Comparison of ENCODE assay signal across 13 cellular contexts in the genomic region with DNA sequence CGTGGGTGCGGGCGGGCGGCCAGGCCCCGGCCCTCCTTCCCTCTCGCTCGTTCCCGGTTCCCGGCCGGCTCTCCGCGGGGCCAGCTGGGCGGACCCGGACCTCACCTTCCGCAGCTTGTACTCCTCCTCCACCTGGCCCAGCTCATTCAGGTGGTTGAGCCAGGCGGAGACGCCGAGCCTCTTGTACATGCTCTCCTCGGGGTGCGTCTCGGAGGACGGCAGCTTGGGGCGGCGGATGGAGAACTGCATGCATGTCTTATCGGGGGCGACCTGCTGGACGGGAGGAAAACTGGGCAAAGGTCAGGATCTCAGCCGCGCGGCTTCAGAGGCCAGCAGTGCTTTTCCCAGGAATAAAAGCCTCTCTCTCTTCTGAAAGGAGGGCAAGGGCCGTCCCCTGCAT.
DNase-seq lines count a peak whose midpoint lies in the region; ATAC-seq and TF ChIP-seq lines count a peak whose summit lies in the region.
"Had no signal": no experiment of that assay in that cellular context is flagged by ENCODE, and none has a peak within 500 bp of the region (broad histone marks: within the 10 kb centered on the region; RNA-seq: fewer than 3 reads in every experiment).

No MANE protein-coding gene starts in this region.

- WGBS in ectodermal cell, 2 experiments: 2 to 3% methylated on average over 31 of the region's 31 CpGs

- H3K9me3 ChIP-seq in left ventricle myocardium inferior (replicated peaks) (no peaks in the 10 kb centered on the region), ectodermal cell (ENCODE audit: control insufficient read depth, low read length) (no peaks in the 10 kb centered on the region)
- H3K9me3 ChIP-seq: transverse colon had no signal

- H3K27me3 ChIP-seq in left ventricle myocardium inferior (ENCODE audit: low read depth) (no peaks in the 10 kb centered on the region), ectodermal cell (ENCODE audit: control insufficient read depth, insufficient read depth, low read length, poor library complexity, severe bottlenecking) (peaks cover 23% of the 10 kb centered on the region)
- H3K27me3 ChIP-seq: transverse colon had no signal

- H3K9me3 Mint-ChIP-seq in nephron: no peaks in the 10 kb centered on the region

- peaks cover 15% of the 10 kb centered on the region for H3K27me3 Mint-ChIP-seq in nephron (ENCODE audit: low read depth)

- TF ChIP-seq POLR2A in GM18505 (IDR thresholded peaks at IDR 0.05; ENCODE audit: borderline replicate concordance, extremely low read depth, insufficient read depth, insufficient read length): no peak

- ATAC-seq in left ventricle myocardium superior (no peak), GM18505 (IDR thresholded peaks at IDR 0.05; ENCODE audit: unreplicated experiment) (no peak)

- H3K4me1 ChIP-seq in left ventricle myocardium inferior (peaks cover 23% of the 10 kb centered on the region), ectodermal cell (ENCODE audit: control insufficient read depth, insufficient read depth, low read length) (peaks cover 54% of the 10 kb centered on the region)

- no peak for TF ChIP-seq CTCF in left ventricle myocardium inferior (IDR thresholded peaks at IDR 0.05; ENCODE audit: borderline replicate concordance)
- no peak for TF ChIP-seq CTCF in nephron (IDR thresholded peaks at IDR 0.05; ENCODE audit: unreplicated experiment in 3 of 3)

- peaks cover 27% of the 10 kb centered on the region for H3K36me3 ChIP-seq in left ventricle myocardium inferior
- H3K36me3 ChIP-seq in ectodermal cell (ENCODE audit: control insufficient read depth, insufficient read depth, low read length): peaks cover 6% of the 10 kb centered on the region
- H3K36me3 ChIP-seq: transverse colon had no signal

- in situ Hi-C loops in G401 (cut with HindIII; ENCODE audit: low sequenced_read_pairs): no loop called here

- peak overlapping the region in 2 of 3 experiments; percentile 70 to 81 for H3K27ac Mint-ChIP-seq in nephron

- intact Hi-C loops in left ventricle myocardium inferior (cut with micrococcal nuclease): no loop called here
- intact Hi-C loops in left ventricle myocardium superior (cut with micrococcal nuclease): no loop called here

- peak; percentile 13 for DNase-seq in left ventricle myocardium inferior
- no peak for DNase-seq in left ventricle myocardium superior
- DNase-seq in mucosa of gallbladder (ENCODE audit: low spot score): no peak
- DNase-seq in G401 (ENCODE audit: low spot score): no peak
- no peak for DNase-seq in NCI-H524 treated with DMSO at 0.1 percent for 48 hours (lab: John Stamatoyannopoulos, UW)
- DNase-seq: activated T-cell treated with anti-CD3 and anti-CD28 coated beads for 4 hours, NCI-H1092 treated with DMSO at 0.1 percent for 48 hours, NCI-H510A, SHP77, transverse colon had no signal

- no peak overlapping the region for H3K4me3 ChIP-seq in left ventricle myocardium inferior
- H3K4me3 ChIP-seq in ectodermal cell (ENCODE audit: insufficient read depth, low read depth, low read length): peak overlapping the region; percentile 34
- H3K4me3 ChIP-seq: transverse colon had no signal

- H3K4me1 Mint-ChIP-seq in nephron: peaks cover 39% of the 10 kb centered on the region

- H3K4me3 Mint-ChIP-seq in nephron: peak overlapping the region in 1 of 3 experiments; percentile 19

- H3K27ac ChIP-seq in left ventricle myocardium inferior (replicated peaks) (no peak overlapping the region), ectodermal cell (ENCODE audit: insufficient read depth, low read depth, low read length, poor library complexity, severe bottlenecking) (peak overlapping the region; percentile 61)

- peaks cover 24% of the 10 kb centered on the region for H3K36me3 Mint-ChIP-seq in nephron (ENCODE audit: low read depth)
